ENCODE assay signal across 9 cellular contexts in genomic region chrX:39736219-39737211, GRCh38.
DNase-seq lines count a peak whose midpoint lies in the region; ATAC-seq, FAIRE-seq and TF ChIP-seq lines count a peak whose summit lies in the region.
"Had no signal": no experiment of that assay in that cellular context is flagged by ENCODE, and none has a peak within 500 bp of the region (broad histone marks: within the 10 kb centered on the region; RNA-seq: fewer than 3 reads in every experiment).

No MANE protein-coding gene starts in this region.

- no peak for FAIRE-seq in RCC 7860 (lab: Jason Lieb, UNC)

- H3K4me3 Mint-ChIP-seq in activated CD8-positive, alpha-beta T cell treated with anti-CD3 and anti-CD28 coated beads for 36 hours = no peak overlapping the region

- CTCF ChIA-PET in activated CD8-positive, alpha-beta T cell treated with anti-CD3 and anti-CD28 coated beads for 36 hours (lab: Charles Lee) = no interaction called here

- H3K36me3 Mint-ChIP-seq in activated CD8-positive, alpha-beta T cell treated with anti-CD3 and anti-CD28 coated beads for 36 hours (ENCODE audit: low read depth) = no peaks in the 10 kb centered on the region

- H3K27me3 Mint-ChIP-seq in activated CD8-positive, alpha-beta T cell treated with anti-CD3 and anti-CD28 coated beads for 36 hours = no peaks in the 10 kb centered on the region

- H3K9me3 Mint-ChIP-seq in activated CD8-positive, alpha-beta T cell treated with anti-CD3 and anti-CD28 coated beads for 36 hours = no peaks in the 10 kb centered on the region

- TF ChIP-seq CTCF in activated CD8-positive, alpha-beta T cell treated with anti-CD3 and anti-CD28 coated beads for 36 hours (IDR thresholded peaks at IDR 0.05) = no peak

- ATAC-seq in sciatic nerve (peak; percentile 90), HG03457 (IDR thresholded peaks at IDR 0.05; ENCODE audit: unreplicated experiment) (no peak), HG03439 (IDR thresholded peaks at IDR 0.05; ENCODE audit: unreplicated experiment) (no peak)
- no peak for ATAC-seq in activated CD8-positive, alpha-beta T cell treated with anti-CD3 and anti-CD28 coated beads for 36 hours

- H3K4me1 Mint-ChIP-seq in activated CD8-positive, alpha-beta T cell treated with anti-CD3 and anti-CD28 coated beads for 36 hours (ENCODE audit: low read depth) = peaks cover 3% of the 10 kb centered on the region

- intact Hi-C loops in sciatic nerve (cut with DNase I) = no loop called here
- intact Hi-C loops in activated CD8-positive, alpha-beta T cell treated with anti-CD3 and anti-CD28 coated beads for 36 hours (cut with micrococcal nuclease) = loop anchor here (10.0 kb wide), 1 partner anchor 78 kb away; no protein-coding TSS in a partner anchor

- no peak overlapping the region for H3K27ac Mint-ChIP-seq in activated CD8-positive, alpha-beta T cell treated with anti-CD3 and anti-CD28 coated beads for 36 hours

- DNase-seq in G401 (ENCODE audit: low spot score) (peak; percentile 74), RCC 7860 (ENCODE audit: low spot score) (peak; percentile 24), fibroblast of the conjunctiva (ENCODE audit: low read depth) (peak; percentile 51), sciatic nerve (ENCODE audit: low spot score) (peak; percentile 73)
- DNase-seq in activated CD8-positive, alpha-beta T cell treated with anti-CD3 and anti-CD28 coated beads for 36 hours = no peak
- DNase-seq in activated effector memory CD4-positive, alpha-beta T cell treated with Interleukin-2 at 50 U/mL for 16 hours = no peak
- DNase-seq: stimulated activated CD4-positive, alpha-beta T cell treated with anti-CD3 and anti-CD28 coated beads, Interleukin-4, amount 100 ng/mL, for 4 hours had no signal

- POLR2A ChIA-PET in activated CD8-positive, alpha-beta T cell treated with anti-CD3 and anti-CD28 coated beads for 36 hours (lab: Charles Lee) = interaction anchor here (0.5 kb wide), 1 partner anchor 134 kb away, joined by 3 read pairs; no protein-coding TSS in a partner anchor

- in situ Hi-C loops in G401 (cut with HindIII; ENCODE audit: low sequenced_read_pairs) = no loop called here

Comparison
In these comparisons a context has a peak if more than half of its experiments do, and no peak if none do; other contexts are left out.
1. DNase-seq: peak in G401 (single experiment), RCC 7860 (single experiment), fibroblast of the conjunctiva (single experiment) and sciatic nerve (single experiment); none in activated CD8-positive, alpha-beta T cell treated with anti-CD3 and anti-CD28 coated beads for 36 hours (single experiment) and activated effector memory CD4-positive, alpha-beta T cell treated with Interleukin-2 at 50 U/mL for 16 hours (single experiment).